ENCODE assay signal across 8 cellular contexts in the genomic region with DNA sequence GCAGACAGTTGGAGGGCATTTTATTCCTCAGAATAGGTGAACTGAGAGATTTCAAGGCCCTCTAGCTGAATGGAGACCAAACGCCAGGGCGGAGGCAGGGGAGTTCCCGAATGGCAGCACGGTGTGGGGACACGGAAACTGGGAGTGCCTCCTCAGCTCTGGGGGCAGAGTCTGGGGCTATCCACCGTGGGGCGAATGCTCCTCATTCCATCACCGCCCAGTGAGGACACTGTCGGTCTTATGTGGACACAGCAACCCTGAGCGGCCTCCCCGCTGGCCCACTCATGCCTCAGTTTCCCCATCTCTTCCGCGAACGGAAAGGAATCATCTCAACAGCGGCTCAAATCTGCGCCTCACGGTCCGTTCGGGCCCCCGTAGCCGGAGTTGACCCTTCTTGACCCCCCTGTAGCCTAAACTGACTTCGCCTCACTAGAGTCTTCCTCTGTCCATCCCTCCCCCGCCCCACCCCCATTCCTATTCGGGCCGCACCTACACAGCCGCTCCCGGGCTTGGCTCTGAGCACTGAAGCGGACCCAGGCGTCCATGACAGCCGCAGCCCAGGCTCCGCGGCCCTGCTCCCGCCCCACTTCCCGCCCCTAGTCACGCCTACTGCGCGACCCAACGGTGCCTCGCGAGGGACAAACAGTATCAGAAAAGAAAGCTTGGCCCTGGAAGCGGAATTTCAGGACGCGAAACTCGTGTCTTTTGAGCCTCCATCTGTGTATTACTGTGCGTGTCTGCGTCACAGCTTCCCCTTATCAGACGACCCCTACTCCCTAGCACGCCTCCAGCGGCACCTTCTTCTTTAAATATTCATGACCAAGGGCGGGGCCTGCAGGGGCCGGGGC. TPM values are rescaled to one million over a fixed set of nuclear protein-coding genes. Genes with fewer than 3 reads are reported as not detected.
DNase-seq lines count a peak whose midpoint lies in the region; ATAC-seq and TF ChIP-seq lines count a peak whose summit lies in the region.

TSS of gene PEX11B (minus strand) at position 574 of the 848 bp plus-strand sequence. CDS start at position 545, 29 bp downstream.

- H3K27ac ChIP-seq in SU-DHL-6 (ENCODE audit: low read depth, low read length) (peak within 1 kb of the TSS; percentile 71), parathyroid adenoma (peak within 1 kb of the TSS; percentile 92), tibial artery (peak within 1 kb of the TSS; percentile 88 to 93)

- peak; percentile 63 for TF ChIP-seq POLR2A in GM10847 (IDR thresholded peaks at IDR 0.05; ENCODE audit: extremely low read depth, insufficient read length)

- H3K79me2 ChIP-seq in SU-DHL-6 (ENCODE audit: insufficient read depth, low read length), result no peaks in the 10 kb centered on the region
- H3K79me2 ChIP-seq in parathyroid adenoma, result no peaks in the 10 kb centered on the region

- H3K9ac ChIP-seq in SU-DHL-6 (ENCODE audit: low read length), result peak within 1 kb of the TSS; percentile 83
- peak within 1 kb of the TSS; percentile 63 for H3K9ac ChIP-seq in parathyroid adenoma

- H3K9me2 ChIP-seq in SU-DHL-6 (replicated peaks; ENCODE audit: insufficient read depth, low read length), result no peaks in the 10 kb centered on the region

- H3K4me2 ChIP-seq in SU-DHL-6 (ENCODE audit: low read depth, low read length, poor library complexity, severe bottlenecking), result peak within 1 kb of the TSS; percentile 76
- H3K4me2 ChIP-seq in parathyroid adenoma (ENCODE audit: low read length), result peak within 1 kb of the TSS; percentile 88

- peaks cover 47% of the 10 kb centered on the region for H3K4me1 Mint-ChIP-seq in activated naive CD8-positive, alpha-beta T cell treated with anti-CD3 and anti-CD28 coated beads for 36 hours

- peak within 1 kb of the TSS; percentile 96 for H3K4me3 Mint-ChIP-seq in activated naive CD8-positive, alpha-beta T cell treated with anti-CD3 and anti-CD28 coated beads for 36 hours

- H3K27me3 ChIP-seq in SU-DHL-6 (ENCODE audit: low read length) (no peaks in the 10 kb centered on the region), parathyroid adenoma (ENCODE audit: control insufficient read depth, insufficient read depth, low read length) (no peaks in the 10 kb centered on the region), tibial artery (no peaks in the 10 kb centered on the region)

- H4K20me1 ChIP-seq in SU-DHL-6 (ENCODE audit: low read depth, low read length), result no peaks in the 10 kb centered on the region

- peak within 1 kb of the TSS; percentile 95 for H3K27ac Mint-ChIP-seq in activated naive CD8-positive, alpha-beta T cell treated with anti-CD3 and anti-CD28 coated beads for 36 hours

- H3F3A ChIP-seq in SU-DHL-6 (ENCODE audit: insufficient read depth), result peaks cover 23% of the 10 kb centered on the region

- H3K36me3 ChIP-seq in SU-DHL-6 (ENCODE audit: low read length), result no peaks in the 10 kb centered on the region
- H3K36me3 ChIP-seq in parathyroid adenoma (ENCODE audit: control insufficient read depth, insufficient read depth, low read length), result no peaks in the 10 kb centered on the region
- H3K36me3 ChIP-seq in tibial artery, result peaks cover 24 to 39% (median 33%) of the 10 kb centered on the region in 3 donors

- ATAC-seq in HG02763 (IDR thresholded peaks at IDR 0.05; ENCODE audit: unreplicated experiment) (peak; percentile 89), Right ventricle myocardium inferior (peak; percentile 95)

- TF ChIP-seq CTCF in SU-DHL-6 (IDR thresholded peaks at IDR 0.05; ENCODE audit: insufficient read depth, low read length, poor library complexity, severe bottlenecking), result no peak
- TF ChIP-seq CTCF in parathyroid adenoma (IDR thresholded peaks at IDR 0.05), result no peak
- peak in 1 of 2 experiments; percentile 27 for TF ChIP-seq CTCF in tibial artery (IDR thresholded peaks at IDR 0.05)

- intact Hi-C loops in Right ventricle myocardium inferior (cut with DNase I) (loop anchor here (5.0 kb wide), 1 partner anchor 39 kb away; the partner anchor contains the start of gene LIX1L), tibial artery (cut with DNase I; ENCODE audit: low total_unique reads) (loop anchor here (5.0 to 10.0 kb wide), 2 partner anchors 46 to 94 kb away; partner anchors contain the start of genes ANKRD34A and POLR3GL)

- peak within 1 kb of the TSS; percentile 80 for H3K4me3 ChIP-seq in SU-DHL-6 (ENCODE audit: insufficient read depth, low read length, poor library complexity, severe bottlenecking)
- H3K4me3 ChIP-seq in parathyroid adenoma (ENCODE audit: low read depth, low read length), result peak within 1 kb of the TSS; percentile 76
- H3K4me3 ChIP-seq in tibial artery, result peak within 1 kb of the TSS; percentile 94 to 99

- no peaks in the 10 kb centered on the region for H3K27me3 Mint-ChIP-seq in activated naive CD8-positive, alpha-beta T cell treated with anti-CD3 and anti-CD28 coated beads for 36 hours

- H3K9me3 ChIP-seq in SU-DHL-6 (ENCODE audit: insufficient read depth, low read length) (no peaks in the 10 kb centered on the region), parathyroid adenoma (ENCODE audit: control insufficient read depth, low read length) (no peaks in the 10 kb centered on the region), tibial artery (no peaks in the 10 kb centered on the region)

- peak; percentile 92 to 99 (median 96) for DNase-seq in NCI-H1417 (lab: John Stamatoyannopoulos, UW)
- peak; percentile 90 for DNase-seq in activated naive CD8-positive, alpha-beta T cell treated with anti-CD3 and anti-CD28 coated beads for 36 hours
- peak; percentile 96 for DNase-seq in Right ventricle myocardium inferior (ENCODE audit: missing footprints)
- DNase-seq in tibial artery, result peak; percentile 92 to 94

- H3K4me1 ChIP-seq in parathyroid adenoma (no peaks in the 10 kb centered on the region), tibial artery (peaks cover 0 to 26% (median 22%) of the 10 kb centered on the region in 4 donors)

- H3K9me3 Mint-ChIP-seq in activated naive CD8-positive, alpha-beta T cell treated with anti-CD3 and anti-CD28 coated beads for 36 hours, result no peaks in the 10 kb centered on the region

- peak within 1 kb of the TSS; percentile 88 for H2AFZ ChIP-seq in SU-DHL-6 (ENCODE audit: low read depth, low read length, severe bottlenecking)
- peak within 1 kb of the TSS; percentile 87 for H2AFZ ChIP-seq in parathyroid adenoma

- peaks cover 37% of the 10 kb centered on the region for H3K36me3 Mint-ChIP-seq in activated naive CD8-positive, alpha-beta T cell treated with anti-CD3 and anti-CD28 coated beads for 36 hours

RNA-seq across cellular contexts. Expression of gene PEX11B, which starts in this region (rescaled TPM):
- total RNA-seq in activated naive CD8-positive, alpha-beta T cell treated with anti-CD3 and anti-CD28 coated beads for 36 hours, result 10 to 100 TPM; 33.6 to 33.8 TPM
- total RNA-seq in Right ventricle myocardium inferior, result 19.2 TPM

Comparison
In these comparisons a context has a peak if more than half of its experiments do, and no peak if none do; other contexts are left out.
1. Peak in every context shown above with its lines: DNase-seq, ATAC-seq, H3K4me3 ChIP-seq and H3K27ac ChIP-seq.